Comparison of ENCODE assay signal across 8 cellular contexts in the genomic region with DNA sequence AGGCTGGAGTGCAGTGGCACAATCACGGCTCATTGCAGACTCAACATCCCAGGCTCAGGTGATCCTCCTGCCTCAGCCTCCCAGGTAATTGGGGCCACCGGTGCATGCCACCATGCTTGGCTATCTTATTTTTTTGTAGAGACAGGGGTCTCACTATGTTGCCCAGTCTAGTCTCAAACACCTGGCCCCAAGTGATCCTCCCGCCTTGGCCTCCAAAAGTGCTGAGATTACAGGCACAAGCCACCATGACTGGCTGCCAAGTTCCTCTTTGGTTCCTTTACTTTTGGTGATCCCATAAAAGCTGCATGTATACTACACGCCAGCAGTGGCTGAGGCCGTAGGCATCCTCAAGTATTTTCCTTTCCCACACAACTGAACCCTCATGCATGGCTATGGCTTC.
"Had no signal": no experiment of that assay in that cellular context is flagged by ENCODE, and none has a peak within 500 bp of the region (broad histone marks: within the 10 kb centered on the region; RNA-seq: fewer than 3 reads in every experiment).

No MANE protein-coding gene starts in this region.

- H2AFZ ChIP-seq: GM23248 had no signal

- H3K4me3 ChIP-seq: GM23248, HAP-1 had no signal

- H3K9ac ChIP-seq: GM23248, KMS-11 had no signal

- H3K27ac ChIP-seq: GM23248, KMS-11 had no signal

- H3K4me2 ChIP-seq: KMS-11 had no signal

- DNase-seq: GM23248, GOT3, H7, IMR-90, KBM-7 had no signal

- ATAC-seq: HCT116 had no signal

- H3K9me3 ChIP-seq: HAP-1 had no signal

- H3K36me3 ChIP-seq: HAP-1 had no signal
